In the genomic region with DNA sequence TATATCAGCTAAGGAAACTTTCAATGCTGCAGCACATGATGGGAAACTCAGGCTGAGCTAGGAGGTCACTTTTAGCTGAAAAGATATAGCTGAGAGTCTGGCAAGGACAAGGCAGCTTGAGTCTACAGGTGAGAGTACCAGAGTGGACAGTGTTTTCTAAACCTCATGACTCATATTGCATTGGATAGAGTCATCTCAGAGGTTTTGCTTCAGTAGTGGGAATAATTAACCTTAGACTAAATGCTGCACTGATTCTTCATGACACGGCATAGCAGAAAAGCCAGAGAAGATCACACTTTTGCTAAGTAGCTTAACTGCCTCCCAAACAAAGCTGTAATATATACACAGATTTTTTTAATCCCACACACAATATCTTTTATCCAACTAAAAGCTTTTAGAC, we compare ENCODE assay signal across 31 cellular contexts.
"Had no signal": no experiment of that assay in that cellular context is flagged by ENCODE, and none has a peak within 500 bp of the region (broad histone marks: within the 10 kb centered on the region; RNA-seq: fewer than 3 reads in every experiment).

No MANE protein-coding gene starts in this region.

- H3K4me3 ChIP-seq: body of pancreas, cardiac muscle cell, coronary artery, dorsolateral prefrontal cortex, heart left ventricle, ovary, smooth muscle cell, stomach, thyroid gland, upper lobe of left lung, vagina had no signal

- DNase-seq: activated CD4-positive, alpha-beta T cell treated with anti-CD3 and anti-CD28 coated beads for 48 hours; activated CD4-positive, alpha-beta T cell treated with anti-CD3 and anti-CD28 coated beads, Interleukin-2, amount 50 U/mL, for 48 hours; activated CD8-positive, alpha-beta memory T cell treated with anti-CD3 and anti-CD28 coated beads for 24 hours; activated effector memory CD4-positive, alpha-beta T cell treated with Interleukin-2 at 50 U/mL for 16 hours; activated naive CD4-positive, alpha-beta T cell treated with Interleukin-2 at 50 U/mL for 16 hours; anterior cingulate cortex; body of pancreas; cerebellar nuclear complex; dorsolateral prefrontal cortex; effector memory CD4-positive, alpha-beta T cell; heart left ventricle; hypothalamus; immature natural killer cell; left ventricle myocardium superior; naive B cell; nephron progenitor cell; ovary; retina; stimulated activated CD4-positive, alpha-beta T cell treated with anti-CD3 and anti-CD28 coated beads, Interleukin-15, amount 100 ng/mL, for 24 hours; stimulated activated CD4-positive, alpha-beta T cell treated with anti-CD3 and anti-CD28 coated beads, Interleukin-2, amount 100 ng/mL, for 24 hours; stimulated activated naive B cell treated with anti-CD40 and anti-IgM and Interleukin-4, amounts not matched to agents 10 μg/mL and 1 μg/mL and 100 μg/mL, for 72 hours; stomach; T-helper 9 cell; thyroid gland; upper lobe of left lung had no signal

- H3K27me3 ChIP-seq: body of pancreas, cardiac muscle cell, dorsolateral prefrontal cortex, heart left ventricle, neutrophil, ovary, stomach, thyroid gland, upper lobe of left lung, vagina had no signal

- H3K9me3 ChIP-seq: body of pancreas, neutrophil, ovary, thyroid gland, upper lobe of left lung, vagina had no signal

- H3K27ac ChIP-seq: body of pancreas, cardiac muscle cell, coronary artery, dorsolateral prefrontal cortex, heart left ventricle, neutrophil, ovary, stomach, thyroid gland, upper lobe of left lung, vagina, VCaP had no signal

- H3K36me3 ChIP-seq: cardiac muscle cell, heart left ventricle, neutrophil, ovary, stomach, thyroid gland, upper lobe of left lung, vagina had no signal
